ENCODE assay signal across 8 cellular contexts in the genomic region with DNA sequence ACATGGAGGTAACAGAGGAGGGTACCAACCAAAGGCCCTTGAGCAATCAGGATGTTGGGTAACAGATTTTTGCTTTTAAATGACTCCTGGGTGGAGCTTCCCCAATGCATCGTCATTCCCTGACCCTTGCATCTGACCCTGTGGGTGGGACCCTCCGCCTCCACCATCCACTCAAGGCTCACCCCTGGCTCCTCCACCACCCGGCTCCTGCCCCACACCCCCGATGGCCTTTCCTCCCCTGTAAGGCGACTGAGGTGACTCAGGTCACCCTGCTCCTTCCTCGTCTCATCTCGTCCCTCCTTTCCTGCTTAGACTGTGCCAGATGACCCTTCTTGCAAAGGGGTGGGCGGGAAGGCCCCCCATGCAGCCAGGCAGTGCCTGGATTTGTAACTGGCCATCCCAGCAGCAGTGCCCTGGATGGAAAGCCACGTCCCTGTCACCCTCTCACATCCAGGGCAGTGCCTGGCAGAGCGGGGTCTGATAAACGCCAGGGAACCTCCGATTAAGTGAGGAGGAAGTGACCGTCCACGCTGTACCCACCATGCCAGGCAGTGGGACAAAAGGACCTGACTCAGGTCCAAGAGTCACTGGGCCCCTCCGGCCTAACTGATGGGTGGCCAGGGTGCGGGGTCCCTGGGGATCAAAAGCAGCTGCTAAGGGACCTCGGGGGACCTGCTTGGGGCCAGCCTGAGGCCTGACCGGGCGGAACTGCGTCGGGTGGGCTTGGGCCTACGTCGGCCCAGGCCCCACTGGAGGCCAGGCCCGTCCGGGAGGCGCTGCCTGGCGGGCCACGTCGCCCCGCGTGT. TPM values are rescaled to one million over a fixed set of nuclear protein-coding genes. Genes with fewer than 3 reads are reported as not detected.
DNase-seq lines count a peak whose midpoint lies in the region; ATAC-seq and TF ChIP-seq lines count a peak whose summit lies in the region.

No MANE protein-coding gene starts in this region.

- intact Hi-C loops in stomach (cut with DNase I; ENCODE audit: low total_unique reads): no loop called here

- H3K36me3 ChIP-seq in stomach: peaks cover 5 to 26% (median 20%) of the 10 kb centered on the region in 4 donors

- DNase-seq in activated T-cell treated with anti-CD3 and anti-CD28 coated beads, Interleukin-2, amount 50 U/mL, for 24 hours: no peak
- no peak for DNase-seq in activated T-cell treated with anti-CD3 and anti-CD28 coated beads, Interleukin-2, amount 50 U/mL, for 72 hours
- peak; percentile 10 for DNase-seq in activated naive CD8-positive, alpha-beta T cell treated with anti-CD3 and anti-CD28 coated beads, Interleukin-2, amount 50 U/mL, for 24 hours
- DNase-seq in immature natural killer cell: peak in 1 of 3 donors; percentile 5
- peak; percentile 41 for DNase-seq in stomach
- DNase-seq in DMS153 (lab: John Stamatoyannopoulos, UW): no peak
- no peak for DNase-seq in NCI-H2107 treated with DMSO at 0.1 percent for 48 hours (lab: John Stamatoyannopoulos, UW; ENCODE audit: unreplicated experiment)
- no peak for DNase-seq in NCI-H526 (lab: John Stamatoyannopoulos, UW)

- H3K9me3 Mint-ChIP-seq in activated T-cell treated with anti-CD3 and anti-CD28 coated beads, Interleukin-2, amount 50 U/mL, for 24 hours: no peaks in the 10 kb centered on the region
- no peaks in the 10 kb centered on the region for H3K9me3 Mint-ChIP-seq in activated T-cell treated with anti-CD3 and anti-CD28 coated beads, Interleukin-2, amount 50 U/mL, for 72 hours
- H3K9me3 Mint-ChIP-seq in activated naive CD8-positive, alpha-beta T cell treated with anti-CD3 and anti-CD28 coated beads, Interleukin-2, amount 50 U/mL, for 24 hours: no peaks in the 10 kb centered on the region
- no peaks in the 10 kb centered on the region for H3K9me3 Mint-ChIP-seq in immature natural killer cell

- H3K9me3 ChIP-seq in stomach: no peaks in the 10 kb centered on the region

- H3K27me3 ChIP-seq in stomach: no peaks in the 10 kb centered on the region

- peak overlapping the region; percentile 53 for H3K4me3 Mint-ChIP-seq in activated T-cell treated with anti-CD3 and anti-CD28 coated beads, Interleukin-2, amount 50 U/mL, for 24 hours
- peak overlapping the region in 1 of 2 donors; percentile 58 for H3K4me3 Mint-ChIP-seq in activated T-cell treated with anti-CD3 and anti-CD28 coated beads, Interleukin-2, amount 50 U/mL, for 72 hours
- H3K4me3 Mint-ChIP-seq in activated naive CD8-positive, alpha-beta T cell treated with anti-CD3 and anti-CD28 coated beads, Interleukin-2, amount 50 U/mL, for 24 hours: peak overlapping the region; percentile 24
- peak overlapping the region in 4 of 5 donors; percentile 47 to 71 (median 58) for H3K4me3 Mint-ChIP-seq in immature natural killer cell

- 63 to 86% (median 75%) methylated on average over 19 to 31 of the region's 31 CpGs for WGBS in stomach, 5 donors

- peak overlapping the region; percentile 82 for H3K27ac Mint-ChIP-seq in activated T-cell treated with anti-CD3 and anti-CD28 coated beads, Interleukin-2, amount 50 U/mL, for 24 hours
- no peak overlapping the region for H3K27ac Mint-ChIP-seq in activated T-cell treated with anti-CD3 and anti-CD28 coated beads, Interleukin-2, amount 50 U/mL, for 72 hours
- H3K27ac Mint-ChIP-seq in activated naive CD8-positive, alpha-beta T cell treated with anti-CD3 and anti-CD28 coated beads, Interleukin-2, amount 50 U/mL, for 24 hours: peak overlapping the region; percentile 75
- H3K27ac Mint-ChIP-seq in immature natural killer cell: peak overlapping the region; percentile 69 to 83 (median 76)

- H3K27me3 Mint-ChIP-seq in activated T-cell treated with anti-CD3 and anti-CD28 coated beads, Interleukin-2, amount 50 U/mL, for 24 hours: no peaks in the 10 kb centered on the region
- no peaks in the 10 kb centered on the region for H3K27me3 Mint-ChIP-seq in activated T-cell treated with anti-CD3 and anti-CD28 coated beads, Interleukin-2, amount 50 U/mL, for 72 hours (ENCODE audit: low read depth)
- H3K27me3 Mint-ChIP-seq in activated naive CD8-positive, alpha-beta T cell treated with anti-CD3 and anti-CD28 coated beads, Interleukin-2, amount 50 U/mL, for 24 hours: no peaks in the 10 kb centered on the region
- H3K27me3 Mint-ChIP-seq in immature natural killer cell (ENCODE audit: low read depth in 3 of 3): peaks cover 4 to 17% (median 6%) of the 10 kb centered on the region in 3 donors

- peaks cover 18 to 51% (median 33%) of the 10 kb centered on the region in 4 donors for H3K4me1 ChIP-seq in stomach

- peak overlapping the region; percentile 87 to 95 (median 90) for H3K27ac ChIP-seq in stomach

- no peak for ATAC-seq in activated T-cell treated with anti-CD3 and anti-CD28 coated beads, Interleukin-2, amount 50 U/mL, for 72 hours (replicated peaks in 1 of 2)
- no peak for ATAC-seq in activated naive CD8-positive, alpha-beta T cell treated with anti-CD3 and anti-CD28 coated beads, Interleukin-2, amount 50 U/mL, for 24 hours

- peak overlapping the region in 3 of 4 donors; percentile 13 to 24 (median 16) for H3K4me3 ChIP-seq in stomach

- no peak for TF ChIP-seq CTCF in stomach (IDR thresholded peaks at IDR 0.05)

- no peak for TF ChIP-seq POLR2A in stomach (IDR thresholded peaks at IDR 0.05)

- H3K4me1 Mint-ChIP-seq in activated T-cell treated with anti-CD3 and anti-CD28 coated beads, Interleukin-2, amount 50 U/mL, for 24 hours (ENCODE audit: low read depth): peaks cover 20% of the 10 kb centered on the region
- peaks cover 6% of the 10 kb centered on the region for H3K4me1 Mint-ChIP-seq in activated T-cell treated with anti-CD3 and anti-CD28 coated beads, Interleukin-2, amount 50 U/mL, for 72 hours (ENCODE audit: low read depth)
- H3K4me1 Mint-ChIP-seq in activated naive CD8-positive, alpha-beta T cell treated with anti-CD3 and anti-CD28 coated beads, Interleukin-2, amount 50 U/mL, for 24 hours: peaks cover 18% of the 10 kb centered on the region
- H3K4me1 Mint-ChIP-seq in immature natural killer cell: peaks cover 0 to 12% of the 10 kb centered on the region in 2 donors

- no peak for TF ChIP-seq EP300 in stomach (IDR thresholded peaks at IDR 0.05)

- peaks cover 19% of the 10 kb centered on the region for H3K36me3 Mint-ChIP-seq in activated T-cell treated with anti-CD3 and anti-CD28 coated beads, Interleukin-2, amount 50 U/mL, for 24 hours (ENCODE audit: low read depth)
- H3K36me3 Mint-ChIP-seq in activated T-cell treated with anti-CD3 and anti-CD28 coated beads, Interleukin-2, amount 50 U/mL, for 72 hours (ENCODE audit: insufficient read depth in 2 of 2): peaks cover 0 to 1% of the 10 kb centered on the region in 2 donors
- peaks cover 2% of the 10 kb centered on the region for H3K36me3 Mint-ChIP-seq in activated naive CD8-positive, alpha-beta T cell treated with anti-CD3 and anti-CD28 coated beads, Interleukin-2, amount 50 U/mL, for 24 hours (ENCODE audit: low read depth)
- peaks cover 0 to 5% (median 3%) of the 10 kb centered on the region in 3 donors for H3K36me3 Mint-ChIP-seq in immature natural killer cell

RNA-seq across cellular contexts. Expression of a gene that starts 0.6 kb away (rescaled TPM):
- total RNA-seq in activated T-cell treated with anti-CD3 and anti-CD28 coated beads, Interleukin-2, amount 50 U/mL, for 72 hours: 10 to 100 TPM; 25.7 to 29.0 TPM
- polyA plus RNA-seq in immature natural killer cell (10 to 100 TPM; 10.1 to 20.1 (median 11.6) TPM), stomach (10 to 100 TPM; 15.3 to 36.2 (median 27.8) TPM)
- total RNA-seq in stomach: 100 to 1,000 TPM in 2 of 5 donors, 10 to 100 TPM in 3; 29.7 to 134 (median 60.7) TPM

RNA-seq across cellular contexts. Expression of a gene that starts 40.9 kb away (rescaled TPM):
- 100 to 1,000 TPM; 153 to 154 TPM for total RNA-seq in activated T-cell treated with anti-CD3 and anti-CD28 coated beads, Interleukin-2, amount 50 U/mL, for 72 hours
- polyA plus RNA-seq in immature natural killer cell (10 to 100 TPM; 17.2 to 24.9 (median 21.1) TPM), stomach (10 to 100 TPM; 12.8 to 38.0 (median 14.8) TPM)
- 100 to 1,000 TPM in 2 of 5 donors, 10 to 100 TPM in 3; 30.4 to 179 (median 79.0) TPM for total RNA-seq in stomach

Comparison
In these comparisons a context has a peak if more than half of its experiments do, and no peak if none do; other contexts are left out.
1. DNase-seq: peak in activated naive CD8-positive, alpha-beta T cell treated with anti-CD3 and anti-CD28 coated beads, Interleukin-2, amount 50 U/mL, for 24 hours (single experiment) and stomach (single experiment); none in activated T-cell treated with anti-CD3 and anti-CD28 coated beads, Interleukin-2, amount 50 U/mL, for 24 hours (single experiment), activated T-cell treated with anti-CD3 and anti-CD28 coated beads, Interleukin-2, amount 50 U/mL, for 72 hours (0 of 2), DMS153 (single experiment), NCI-H2107 treated with DMSO at 0.1 percent for 48 hours (single experiment) and NCI-H526 (0 of 2).